In the genomic region with DNA sequence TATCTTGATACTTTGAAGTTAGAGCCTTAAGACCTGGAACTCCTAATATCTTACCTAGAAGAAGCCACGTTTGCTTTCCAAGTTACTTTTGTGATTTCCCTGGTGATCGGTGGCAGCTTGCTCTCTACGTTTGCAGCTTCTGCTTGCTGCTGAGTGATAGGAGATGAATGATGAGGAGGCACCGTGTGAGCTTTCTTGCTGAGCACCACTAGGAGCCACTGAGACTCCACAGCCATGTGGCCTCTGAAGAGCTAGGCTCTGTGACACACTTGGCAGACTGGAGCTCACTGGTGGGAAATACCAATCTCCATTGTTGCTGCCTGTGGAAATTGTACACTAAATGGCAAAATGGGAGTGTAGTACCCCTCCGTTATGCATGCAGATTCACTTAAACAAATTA, we compare ENCODE assay signal across 15 cellular contexts.
"Had no signal": no experiment of that assay in that cellular context is flagged by ENCODE, and none has a peak within 500 bp of the region (broad histone marks: within the 10 kb centered on the region; RNA-seq: fewer than 3 reads in every experiment).

No MANE protein-coding gene starts in this region.

- H3K4me1 ChIP-seq: left lung, pancreas, stomach had no signal

- H3K9me3 ChIP-seq: left lung, pancreas, stomach, thoracic aorta had no signal

- H3K4me3 ChIP-seq: left lung, pancreas, skin epidermis, stomach, thoracic aorta had no signal

- DNase-seq: activated CD4-positive, alpha-beta T cell treated with anti-CD3 and anti-CD28 coated beads, Interleukin-2, amount 50 U/mL, for 4 hours; activated CD4-positive, CD25-positive, alpha-beta regulatory T cell treated with anti-CD3 and anti-CD28 coated beads, Interleukin-2, amount 50 U/mL, for 72 hours; activated effector memory CD4-positive, alpha-beta T cell treated with Interleukin-2 at 50 U/mL for 16 hours; activated T-cell treated with anti-CD3 and anti-CD28 coated beads, Interleukin-2, amount 50 U/mL, for 1 hour; amniotic stem cell; cerebellar nuclear complex; dermis blood vessel endothelial cell; islet precursor cell; left lung; mesenchymal stem cell; pancreas; stimulated activated CD4-positive, alpha-beta T cell treated with anti-CD3 and anti-CD28 coated beads, Interleukin-4, amount 100 ng/mL, for 4 hours; stomach had no signal

- H3K27ac ChIP-seq: left lung, pancreas, skin epidermis, stomach, thoracic aorta had no signal

- H3K36me3 ChIP-seq: left lung, pancreas, stomach, thoracic aorta had no signal

- FAIRE-seq: pancreas had no signal

- ATAC-seq: left lung, pancreas had no signal

- H3K27me3 ChIP-seq: left lung, pancreas, stomach had no signal
